ENCODE assay signal across 11 cellular contexts in the genomic region with DNA sequence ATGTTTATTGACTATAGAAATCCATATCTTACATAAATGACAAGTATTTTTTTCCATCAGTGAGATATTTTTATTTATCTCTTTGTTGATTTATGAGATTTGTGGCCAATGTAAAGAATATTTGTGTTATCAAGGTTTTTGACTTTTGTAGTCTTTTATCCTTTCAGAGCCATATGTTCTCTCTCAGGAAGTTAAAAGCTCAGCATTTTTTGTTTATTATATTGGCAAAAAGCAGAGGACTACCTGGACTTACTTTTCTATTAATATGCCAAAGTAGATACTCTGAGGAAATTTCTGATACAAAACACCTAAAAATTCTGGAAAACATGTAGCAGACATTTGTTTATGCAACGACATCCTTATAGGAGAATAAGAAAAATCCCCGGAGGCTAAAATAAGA.
"Had no signal": no experiment of that assay in that cellular context is flagged by ENCODE, and none has a peak within 500 bp of the region (broad histone marks: within the 10 kb centered on the region; RNA-seq: fewer than 3 reads in every experiment).

No MANE protein-coding gene starts in this region.

- H3K36me3 ChIP-seq: HAP-1 had no signal

- H3K9me3 ChIP-seq: HAP-1 had no signal

- DNase-seq: GM23248, GOT3, H7, H9, HCEC 1CT, HFFc6 had no signal

- H3K9ac ChIP-seq: GM23248 had no signal

- H2AFZ ChIP-seq: GM23248, GM23338 had no signal

- H3K4me1 ChIP-seq: HAP-1 had no signal

- FAIRE-seq: H1, H54 had no signal

- H3K4me3 ChIP-seq: GM23248, GM23338, HAP-1 had no signal

- H3K4me2 ChIP-seq: GM23338 had no signal

- ATAC-seq: GM23338, HCT116 had no signal

- H3K27ac ChIP-seq: GM23248 had no signal
